ENCODE assay signal across 31 cellular contexts in genomic region chr16:3782566-3782965, GRCh38.
"Had no signal": no experiment of that assay in that cellular context is flagged by ENCODE, and none has a peak within 500 bp of the region (broad histone marks: within the 10 kb centered on the region; RNA-seq: fewer than 3 reads in every experiment).

No MANE protein-coding gene starts in this region.

- H3K9me3 ChIP-seq: ascending aorta, MG63, Peyer's patch had no signal

- H3K9me3 Mint-ChIP-seq: activated CD4-positive, alpha-beta T cell treated with anti-CD3 and anti-CD28 coated beads, Interleukin-2, amount 10 ng/mL, durations not matched to agents 7 days and 5 days; activated naive CD4-positive, alpha-beta T cell treated with anti-CD3 and anti-CD28 coated beads, Interleukin-2, amount 10 ng/mL, durations not matched to agents 7 days and 5 days; activated naive CD8-positive, alpha-beta T cell treated with anti-CD3 and anti-CD28 coated beads, Interleukin-2, amount 10 ng/mL, durations not matched to agents 7 days and 5 days had no signal

- H3K27me3 Mint-ChIP-seq: activated CD4-positive, alpha-beta T cell treated with anti-CD3 and anti-CD28 coated beads for 36 hours; activated CD4-positive, alpha-beta T cell treated with anti-CD3 and anti-CD28 coated beads, Interleukin-2, amount 10 ng/mL, durations not matched to agents 7 days and 5 days; activated naive CD8-positive, alpha-beta T cell treated with anti-CD3 and anti-CD28 coated beads, Interleukin-2, amount 10 ng/mL, durations not matched to agents 7 days and 5 days had no signal

- DNase-seq: activated CD4-positive, alpha-beta T cell treated with anti-CD3 and anti-CD28 coated beads for 36 hours; activated CD4-positive, alpha-beta T cell treated with anti-CD3 and anti-CD28 coated beads, Interleukin-2, amount 10 ng/mL, durations not matched to agents 7 days and 5 days; activated CD4-positive, alpha-beta T cell treated with anti-CD3 and anti-CD28 coated beads, Interleukin-2, amount 50 U/mL, for 48 hours; activated CD8-positive, alpha-beta T cell treated with anti-CD3 and anti-CD28 coated beads, Interleukin-2, amount 10 ng/mL, durations not matched to agents 7 days and 5 days; activated effector memory CD4-positive, alpha-beta T cell treated with Interleukin-2 at 50 U/mL for 16 hours; activated naive CD4-positive, alpha-beta T cell treated with anti-CD3 and anti-CD28 coated beads, Interleukin-2, amount 10 ng/mL, durations not matched to agents 7 days and 5 days; activated naive CD8-positive, alpha-beta T cell treated with anti-CD3 and anti-CD28 coated beads, Interleukin-2, amount 10 ng/mL, durations not matched to agents 7 days and 5 days; activated T-cell treated with anti-CD3 and anti-CD28 coated beads, Interleukin-2, amount 50 U/mL, for 48 hours; amygdala; Kasumi-1; KG1; MG63; NCI-H1048; NCI-H1105 treated with DMSO at 0.1 percent for 48 hours; NCI-H1436; NCI-H1694; NCI-H1930; NCI-H2081 treated with DMSO at 0.1 percent for 48 hours; NCI-H226; NCI-H446 treated with DMSO at 0.1 percent for 48 hours; NCI-H524; NCI-H69; NK-92 treated with Interleukin-12 subunit alpha and Interleukin-12 subunit beta, amount 100 ng/mL, for 24 hours; PC-3; Peyer's patch; RPMI8226; SW 1271; T-helper 1 cell; T1000 had no signal

- H3K4me3 Mint-ChIP-seq: activated CD4-positive, alpha-beta T cell treated with anti-CD3 and anti-CD28 coated beads for 36 hours; activated CD4-positive, alpha-beta T cell treated with anti-CD3 and anti-CD28 coated beads, Interleukin-2, amount 10 ng/mL, durations not matched to agents 7 days and 5 days; activated CD8-positive, alpha-beta T cell treated with anti-CD3 and anti-CD28 coated beads, Interleukin-2, amount 10 ng/mL, durations not matched to agents 7 days and 5 days; activated naive CD4-positive, alpha-beta T cell treated with anti-CD3 and anti-CD28 coated beads, Interleukin-2, amount 10 ng/mL, durations not matched to agents 7 days and 5 days; activated naive CD8-positive, alpha-beta T cell treated with anti-CD3 and anti-CD28 coated beads, Interleukin-2, amount 10 ng/mL, durations not matched to agents 7 days and 5 days had no signal

- H3K27me3 ChIP-seq: ascending aorta, cardiac muscle cell, MG63, Peyer's patch had no signal

- H3K27ac ChIP-seq: ascending aorta, cardiac muscle cell, Peyer's patch had no signal

- H3K4me3 ChIP-seq: ascending aorta, cardiac muscle cell, MG63, Peyer's patch had no signal

- H3K27ac Mint-ChIP-seq: activated CD4-positive, alpha-beta T cell treated with anti-CD3 and anti-CD28 coated beads for 36 hours; activated CD4-positive, alpha-beta T cell treated with anti-CD3 and anti-CD28 coated beads, Interleukin-2, amount 10 ng/mL, durations not matched to agents 7 days and 5 days; activated CD8-positive, alpha-beta T cell treated with anti-CD3 and anti-CD28 coated beads, Interleukin-2, amount 10 ng/mL, durations not matched to agents 7 days and 5 days; activated naive CD4-positive, alpha-beta T cell treated with anti-CD3 and anti-CD28 coated beads, Interleukin-2, amount 10 ng/mL, durations not matched to agents 7 days and 5 days; activated naive CD8-positive, alpha-beta T cell treated with anti-CD3 and anti-CD28 coated beads, Interleukin-2, amount 10 ng/mL, durations not matched to agents 7 days and 5 days had no signal
